7 cellular contexts compared by ENCODE assay signal in genomic region chr18:10939822-10940221, GRCh38.
"Had no signal": no experiment of that assay in that cellular context is flagged by ENCODE, and none has a peak within 500 bp of the region (broad histone marks: within the 10 kb centered on the region; RNA-seq: fewer than 3 reads in every experiment).

No MANE protein-coding gene starts in this region.

- FAIRE-seq: G401.6, GM12891, GM12892, GM18507, GM19239 had no signal

- DNase-seq: GDM1, GF-D8 had no signal
